Comparison of ENCODE assay signal across 8 cellular contexts in the genomic region with DNA sequence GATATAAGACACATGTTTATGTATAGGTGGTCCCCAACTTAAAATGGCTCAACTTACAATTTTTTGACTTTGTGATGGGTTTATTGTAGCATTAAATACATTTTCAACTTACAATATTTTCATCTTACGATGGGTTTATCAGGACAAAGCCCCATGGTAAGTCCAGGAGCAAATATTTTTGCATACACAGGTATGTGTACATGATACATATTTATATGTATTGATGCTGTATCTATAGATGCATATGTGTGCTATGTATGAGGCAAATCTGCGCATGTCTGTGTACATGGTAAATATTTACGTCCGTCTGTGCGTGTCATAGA. TPM values are rescaled to one million over a fixed set of nuclear protein-coding genes. Genes with fewer than 3 reads are reported as not detected.
DNase-seq lines count a peak whose midpoint lies in the region; ATAC-seq and TF ChIP-seq lines count a peak whose summit lies in the region.

No MANE protein-coding gene starts in this region.

- H3K9me3 ChIP-seq in CD4-positive, CD25-positive, alpha-beta regulatory T cell (ENCODE audit: control insufficient read depth in 2 of 2, low read length in 2 of 2): no peaks in the 10 kb centered on the region
- H3K9me3 ChIP-seq in ectodermal cell (ENCODE audit: control insufficient read depth, low read length): no peaks in the 10 kb centered on the region

- TF ChIP-seq CTCF in LNCaP clone FGC (IDR thresholded peaks at IDR 0.05; ENCODE audit: control insufficient read depth, extremely low read depth, insufficient read depth) (no peak), neural crest cell (conservative IDR thresholded peaks at IDR 0.05) (no peak)

- H3K27me3 ChIP-seq in CD4-positive, CD25-positive, alpha-beta regulatory T cell (ENCODE audit: control insufficient read depth, insufficient read depth, low read length): no peaks in the 10 kb centered on the region
- no peaks in the 10 kb centered on the region for H3K27me3 ChIP-seq in ectodermal cell (ENCODE audit: control insufficient read depth, insufficient read depth, low read length, poor library complexity, severe bottlenecking)

- H3K4me1 ChIP-seq in CD4-positive, CD25-positive, alpha-beta regulatory T cell (ENCODE audit: control insufficient read depth, insufficient read depth, low read length, poor library complexity, severe bottlenecking): peaks cover 36% of the 10 kb centered on the region
- H3K4me1 ChIP-seq in ectodermal cell (ENCODE audit: control insufficient read depth, insufficient read depth, low read length): peaks cover 6% of the 10 kb centered on the region

- peaks cover 5% of the 10 kb centered on the region for H3K27me3 Mint-ChIP-seq in CD4-positive, CD25-positive, alpha-beta regulatory T cell
- peaks cover 5% of the 10 kb centered on the region for H3K27me3 Mint-ChIP-seq in neural crest cell (ENCODE audit: low read depth)

- 31 to 40% methylated on average over 4 of the region's 5 CpGs for WGBS in ectodermal cell, 2 experiments

- no peaks in the 10 kb centered on the region for H3K9me3 Mint-ChIP-seq in CD4-positive, CD25-positive, alpha-beta regulatory T cell
- no peaks in the 10 kb centered on the region for H3K9me3 Mint-ChIP-seq in neural crest cell

- H3K27ac ChIP-seq in CD4-positive, CD25-positive, alpha-beta regulatory T cell (ENCODE audit: insufficient read depth, low read length, poor library complexity, severe bottlenecking): peak overlapping the region; percentile 93
- no peak overlapping the region for H3K27ac ChIP-seq in ectodermal cell (ENCODE audit: insufficient read depth, low read depth, low read length, poor library complexity, severe bottlenecking)

- peak overlapping the region; percentile 87 to 99 (median 91) for H3K4me3 Mint-ChIP-seq in CD4-positive, CD25-positive, alpha-beta regulatory T cell
- H3K4me3 Mint-ChIP-seq in neural crest cell: peak overlapping the region; percentile 92

- ATAC-seq in CD4-positive, CD25-positive, alpha-beta regulatory T cell (ENCODE audit: low read depth in 2 of 2): no peak

- H3K4me3 ChIP-seq in CD4-positive, CD25-positive, alpha-beta regulatory T cell (ENCODE audit: low read depth, low read length): peak overlapping the region; percentile 67
- H3K4me3 ChIP-seq in LNCaP clone FGC (ENCODE audit: low read depth, low read length) (peak overlapping the region; percentile 50), ectodermal cell (ENCODE audit: insufficient read depth, low read depth, low read length) (peak overlapping the region; percentile 26)

- H3K36me3 Mint-ChIP-seq in CD4-positive, CD25-positive, alpha-beta regulatory T cell: peaks cover 13% of the 10 kb centered on the region
- H3K36me3 Mint-ChIP-seq in neural crest cell (ENCODE audit: low read depth): peaks cover 3% of the 10 kb centered on the region

- DNase-seq in CD4-positive, CD25-positive, alpha-beta regulatory T cell: no peak
- DNase-seq in LNCaP clone FGC (ENCODE audit: low read depth) (peak; percentile 84), neural crest cell (ENCODE audit: low read depth, low spot score) (no peak), NCI-H774 (lab: John Stamatoyannopoulos, UW) (no peak), NOMO-1 treated with DMSO at 0.1 percent for 48 hours (lab: John Stamatoyannopoulos, UW; ENCODE audit: unreplicated experiment) (no peak), NCI-H2081 treated with DMSO at 0.1 percent for 48 hours (lab: John Stamatoyannopoulos, UW) (no peak), dermis blood vessel endothelial cell (no peak)

- H3K36me3 ChIP-seq in CD4-positive, CD25-positive, alpha-beta regulatory T cell (ENCODE audit: control insufficient read depth, insufficient read depth, low read length): peaks cover 13% of the 10 kb centered on the region
- peaks cover 6% of the 10 kb centered on the region for H3K36me3 ChIP-seq in ectodermal cell (ENCODE audit: control insufficient read depth, insufficient read depth, low read length)

- H3K27ac Mint-ChIP-seq in CD4-positive, CD25-positive, alpha-beta regulatory T cell: peak overlapping the region; percentile 92 to 99 (median 97)
- peak overlapping the region; percentile 92 for H3K27ac Mint-ChIP-seq in neural crest cell (ENCODE audit: unreplicated experiment)

- H3K4me1 Mint-ChIP-seq in CD4-positive, CD25-positive, alpha-beta regulatory T cell: peaks cover 23 to 46% (median 30%) of the 10 kb centered on the region in 4 donors
- peaks cover 36% of the 10 kb centered on the region for H3K4me1 Mint-ChIP-seq in neural crest cell

RNA-seq across cellular contexts. Expression of a gene that starts 0.7 kb away (rescaled TPM):
- total RNA-seq in CD4-positive, CD25-positive, alpha-beta regulatory T cell: 60.3 TPM
- polyA plus RNA-seq in CD4-positive, CD25-positive, alpha-beta regulatory T cell: 10 to 100 TPM; 25.2 to 30.1 (median 29.0) TPM
- 44.0 TPM for polyA plus RNA-seq in ectodermal cell (2013, experiment 1 of 4)
- 50.2 TPM for polyA plus RNA-seq in ectodermal cell (2013, experiment 2 of 4)
- polyA plus RNA-seq in ectodermal cell (2013, experiment 3 of 4): 34.3 TPM
- 37.6 TPM for polyA plus RNA-seq in ectodermal cell (2013, experiment 4 of 4)
- total RNA-seq in neural crest cell: 46.1 and 46.8 TPM in 2 replicates
- 116 and 129 TPM in 2 replicates for total RNA-seq in dermis blood vessel endothelial cell
